ENCODE assay signal across 8 cellular contexts in genomic region chr1:3319874-3320245, GRCh38.
DNase-seq lines count a peak whose midpoint lies in the region; ATAC-seq, FAIRE-seq and TF ChIP-seq lines count a peak whose summit lies in the region.

No MANE protein-coding gene starts in this region.

- FAIRE-seq in bronchial epithelial cell (lab: Jason Lieb, UNC) (peak; percentile 36), urothelium cell line (lab: Jason Lieb, UNC) (no peak)

- TF ChIP-seq CTCF in HL-60 (IDR thresholded peaks at IDR 0.05; ENCODE audit: insufficient read depth, low read length) (peak; percentile 77), bronchial epithelial cell (IDR thresholded peaks at IDR 0.05; ENCODE audit: insufficient read depth, low read length, severe bottlenecking) (peak; percentile 71), liver (IDR thresholded peaks at IDR 0.05; ENCODE audit: low read depth, low read length, missing input control) (peak; percentile 73)

- H3K36me3 ChIP-seq in bronchial epithelial cell (ENCODE audit: control insufficient read depth, insufficient read depth, low read length) (no peaks in the 10 kb centered on the region), liver (ENCODE audit: control insufficient read depth in 4 of 4, insufficient read depth in 3 of 4, low read depth in 1 of 4, low read length in 3 of 4) (no peaks in the 10 kb centered on the region)

- peaks cover 3 to 11% (median 7%) of the 10 kb centered on the region in 4 donors for H3K4me1 ChIP-seq in liver (ENCODE audit: control insufficient read depth in 4 of 4, insufficient read depth in 4 of 4, low read length in 3 of 4)

- ATAC-seq in HG03095 (IDR thresholded peaks at IDR 0.05; ENCODE audit: unreplicated experiment), result no peak
- ATAC-seq in HG02571 (IDR thresholded peaks at IDR 0.05; ENCODE audit: unreplicated experiment), result no peak

- H3K27ac ChIP-seq in HL-60 (replicated peaks) (no peak overlapping the region), liver (ENCODE audit: low read depth in 1 of 2, low read length in 2 of 2) (no peak overlapping the region)

- no peak overlapping the region for H3K4me3 ChIP-seq in HL-60 (replicated peaks; ENCODE audit: insufficient read depth, low read length)
- H3K4me3 ChIP-seq in bronchial epithelial cell (ENCODE audit: low read depth, low read length), result no peak overlapping the region
- H3K4me3 ChIP-seq in liver (ENCODE audit: low read depth in 1 of 3, low read length in 3 of 3), result no peak overlapping the region

- TF ChIP-seq RAD21 in liver (IDR thresholded peaks at IDR 0.05), result peak; percentile 71 to 83

- H3K9ac ChIP-seq in liver (ENCODE audit: low read depth in 1 of 2, low read length in 2 of 2), result no peak overlapping the region

- WGBS in liver, result 34% methylated on average over 4 of the region's 4 CpGs

- peaks cover 2% of the 10 kb centered on the region for H3K27me3 ChIP-seq in HL-60 (ENCODE audit: insufficient read depth, poor library complexity, severe bottlenecking)
- H3K27me3 ChIP-seq in bronchial epithelial cell (ENCODE audit: control insufficient read depth, insufficient read depth, low read length), result no peaks in the 10 kb centered on the region
- H3K27me3 ChIP-seq in liver (ENCODE audit: control insufficient read depth in 4 of 4, insufficient read depth in 4 of 4, low read length in 3 of 4), result peaks cover 0 to 2% (median 0%) of the 10 kb centered on the region in 4 donors

- H3K9me3 ChIP-seq in liver (ENCODE audit: control insufficient read depth in 4 of 4, low read length in 3 of 4), result no peaks in the 10 kb centered on the region

- DNase-seq in DMS79 (lab: John Stamatoyannopoulos, UW) (peak; percentile 74), HL-60 (ENCODE audit: low read depth in 1 of 2, low spot score in 1 of 2) (peak; percentile 39 to 58), OCI-M1 (lab: John Stamatoyannopoulos, UW) (peak; percentile 83), bronchial epithelial cell (ENCODE audit: low read depth) (peak; percentile 68), urothelium cell line (ENCODE audit: low spot score) (peak; percentile 63)

TF ChIP-seq in liver, 16 proteins besides CTCF, POLR2A, EP300 and RAD21:
- TF ChIP-seq SP1 (IDR thresholded peaks at IDR 0.05) (no peak), FOXA2 (IDR thresholded peaks at IDR 0.05) (no peak), EGR1 (IDR thresholded peaks at IDR 0.05; ENCODE audit: low read depth in 2 of 2) (no peak), NR2F2 (IDR thresholded peaks at IDR 0.05) (no peak), ATF3 (IDR thresholded peaks at IDR 0.05) (no peak), YY1 (IDR thresholded peaks at IDR 0.05) (no peak), MAX (IDR thresholded peaks at IDR 0.05) (no peak), FOXA1 (IDR thresholded peaks at IDR 0.05) (no peak), HNF4A (conservative IDR thresholded peaks at IDR 0.05) (no peak), RXRA (IDR thresholded peaks at IDR 0.05) (no peak), HNF4G (IDR thresholded peaks at IDR 0.05) (no peak), ZBTB33 (IDR thresholded peaks at IDR 0.05) (no peak), TAF1 (conservative IDR thresholded peaks at IDR 0.05) (no peak)
